Comparison of ENCODE assay signal across 1 cellular context in the genomic region with DNA sequence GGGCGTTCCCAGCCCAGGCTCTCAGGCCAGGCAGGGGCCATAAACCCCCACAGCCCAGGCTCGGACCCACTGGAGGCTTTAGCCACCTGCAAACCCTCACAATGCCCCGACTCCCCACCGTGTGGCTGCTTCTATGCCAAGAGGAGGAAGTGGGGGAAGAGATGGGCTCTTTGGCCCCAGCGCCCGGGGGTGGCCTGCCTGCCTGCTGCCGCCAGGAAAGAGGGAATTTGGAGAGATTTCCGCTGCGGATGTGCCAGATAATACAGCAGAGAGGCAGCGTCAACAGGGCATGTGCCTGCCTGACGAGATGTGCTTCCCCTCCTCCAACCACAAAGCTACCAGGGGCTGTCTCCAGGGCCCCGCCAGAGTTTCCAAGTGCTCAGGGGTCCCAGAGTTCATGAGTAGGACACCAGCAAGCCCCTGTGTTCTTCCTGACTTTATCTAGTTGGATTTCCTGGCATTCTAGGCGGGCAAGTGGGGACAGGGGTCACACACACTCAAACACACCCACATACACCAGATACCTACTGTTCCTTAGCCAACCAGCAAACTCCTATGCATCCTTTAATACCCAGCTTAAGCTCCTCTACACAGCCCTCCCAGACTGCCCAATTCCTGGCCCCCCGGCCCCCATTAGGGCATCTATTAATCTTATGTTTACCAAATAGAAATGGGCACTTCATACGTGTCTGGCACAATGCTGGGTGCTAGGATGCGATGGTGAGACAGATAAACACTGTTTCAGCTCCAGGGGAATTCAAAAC.
A peak's percentile ranks its signal among the peaks of the same experiment; 100 is the strongest.
TF ChIP-seq lines count a peak whose summit lies in the region.

No MANE protein-coding gene starts in this region.

TF ChIP-seq in IMR-90, 13 proteins besides CTCF, POLR2A, EP300 and RAD21:
- TF ChIP-seq MAZ (IDR thresholded peaks at IDR 0.05; ENCODE audit: borderline replicate concordance, low read depth, low read length) (no peak), FOS (IDR thresholded peaks at IDR 0.05; ENCODE audit: low read depth, low read length) (no peak), SMC3 (IDR thresholded peaks at IDR 0.05; ENCODE audit: low read depth, low read length) (no peak)
- TF ChIP-seq, protein P1, sequence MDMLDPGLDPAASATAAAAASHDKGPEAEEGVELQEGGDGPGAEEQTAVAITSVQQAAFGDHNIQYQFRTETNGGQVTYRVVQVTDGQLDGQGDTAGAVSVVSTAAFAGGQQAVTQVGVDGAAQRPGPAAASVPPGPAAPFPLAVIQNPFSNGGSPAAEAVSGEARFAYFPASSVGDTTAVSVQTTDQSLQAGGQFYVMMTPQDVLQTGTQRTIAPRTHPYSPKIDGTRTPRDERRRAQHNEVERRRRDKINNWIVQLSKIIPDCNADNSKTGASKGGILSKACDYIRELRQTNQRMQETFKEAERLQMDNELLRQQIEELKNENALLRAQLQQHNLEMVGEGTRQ (IDR thresholded peaks at IDR 0.05; ENCODE audit: low read depth, low read length) = 0 out of 2 replicates have a peak, but pooled peaks have one; percentile 7
